18 cellular contexts compared by ENCODE assay signal in genomic region chr1:43999455-43999854, GRCh38. TPM values are rescaled to one million over a fixed set of nuclear protein-coding genes. Genes with fewer than 3 reads are reported as not detected.
"Had no signal": no experiment of that assay in that cellular context is flagged by ENCODE, and none has a peak within 500 bp of the region (broad histone marks: within the 10 kb centered on the region; RNA-seq: fewer than 3 reads in every experiment).

No MANE protein-coding gene starts in this region.

- H3K4me1 ChIP-seq: breast epithelium, left lung had no signal

- H3K27me3 ChIP-seq: breast epithelium, left lung, right atrium auricular region, transverse colon had no signal

- H3K36me3 ChIP-seq: breast epithelium, right atrium auricular region, transverse colon had no signal

- DNase-seq: activated CD4-positive, alpha-beta T cell treated with anti-CD3 and anti-CD28 coated beads, Interleukin-2, amount 10 ng/mL, durations not matched to agents 24 days and 14 days; activated CD4-positive, CD25-positive, alpha-beta regulatory T cell treated with anti-CD3 and anti-CD28 coated beads, Interleukin-2, amount 50 U/mL, for 72 hours; activated CD8-positive, alpha-beta T cell treated with anti-CD3 and anti-CD28 coated beads for 36 hours; activated gamma-delta T cell treated with Interleukin-2 at 50 U/mL for 16 hours; activated T-cell treated with anti-CD3 and anti-CD28 coated beads, Interleukin-2, amount 50 U/mL, for 4 hours; dermis blood vessel endothelial cell; effector CD4-positive, alpha-beta T cell; left lung; naive thymus-derived CD4-positive, alpha-beta T cell; occipital lobe; stimulated activated CD4-positive, alpha-beta T cell treated with anti-CD3 and anti-CD28 coated beads, Interleukin-15, amount 100 ng/mL, for 24 hours; stimulated activated CD4-positive, alpha-beta T cell treated with anti-CD3 and anti-CD28 coated beads, Interleukin-2, amount 100 ng/mL, for 24 hours; stimulated activated naive CD4-positive, alpha-beta T cell; T-helper 2 cell; transverse colon had no signal

- H3K27ac ChIP-seq: breast epithelium, left lung, right atrium auricular region, transverse colon had no signal

- H3K9me3 ChIP-seq: breast epithelium, left lung, right atrium auricular region, transverse colon had no signal

- H3K4me3 ChIP-seq: breast epithelium, left lung, lung, right atrium auricular region, transverse colon had no signal

RNA-seq across cellular contexts. Expression of gene B4GALT2, which starts 20.4 kb away (rescaled TPM):
- polyA plus RNA-seq: naive thymus-derived CD4-positive, alpha-beta T cell had no signal

RNA-seq across cellular contexts. Expression of gene SLC6A9, which starts 31.8 kb away (rescaled TPM):
- total RNA-seq: dermis blood vessel endothelial cell had no signal
